Comparison of ENCODE assay signal across 1 cellular context in the genomic region with DNA sequence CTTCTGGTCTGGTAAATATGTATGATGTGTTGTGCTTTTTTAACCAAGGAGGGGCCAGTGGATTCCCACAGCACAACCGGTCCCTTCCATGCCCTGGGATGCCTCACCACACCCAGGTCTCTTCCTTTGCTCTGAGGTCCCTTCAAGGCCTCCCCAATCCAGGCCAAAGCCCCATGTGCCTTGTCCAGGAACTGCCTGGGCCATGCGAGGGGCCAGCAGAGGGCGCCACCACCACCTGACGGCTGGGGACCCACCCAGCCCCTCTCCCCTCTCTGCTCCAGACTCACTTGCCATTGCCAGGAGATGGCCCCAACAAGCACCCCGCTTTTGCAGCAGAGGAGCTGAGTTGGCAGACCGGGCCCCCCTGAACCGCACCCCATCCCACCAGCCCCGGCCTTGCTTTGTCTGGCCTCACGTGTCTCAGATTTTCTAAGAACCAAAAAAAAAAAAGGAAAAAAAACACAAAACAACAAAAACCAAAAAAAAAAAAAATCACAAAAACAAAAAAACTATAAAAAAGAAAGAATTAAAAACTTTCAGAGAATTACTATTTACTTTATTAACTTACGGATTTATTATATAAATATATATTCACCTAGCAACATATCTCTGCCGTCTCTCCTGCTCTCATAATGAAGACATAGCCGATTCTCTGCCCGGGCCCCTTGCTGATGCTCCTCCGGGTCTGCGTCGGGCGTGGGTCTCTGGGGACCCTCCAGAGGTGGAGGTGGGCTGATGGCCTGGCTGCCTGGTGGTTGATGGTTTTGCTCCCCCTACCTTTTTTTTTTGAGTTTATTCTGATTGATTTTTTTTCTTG.
A peak's percentile ranks its signal among the peaks of the same experiment; 100 is the strongest.
TF ChIP-seq lines count a peak whose summit lies in the region.

No MANE protein-coding gene starts in this region.

TF ChIP-seq in K562, 482 proteins besides CTCF, POLR2A, EP300 and RAD21 (continues in another document):
- TF ChIP-seq TARDBP (IDR thresholded peaks at IDR 0.05) (no peak), CREM (IDR thresholded peaks at IDR 0.05; ENCODE audit: low read depth) (0 out of 2 replicates have a peak, but pooled peaks have one; percentile 35), XRCC5 (IDR thresholded peaks at IDR 0.05; ENCODE audit: low read depth, low read length) (0 out of 2 replicates have a peak, but pooled peaks have one; percentile 40), ZNF384 (IDR thresholded peaks at IDR 0.05; ENCODE audit: low read depth, low read length) (peak; percentile 58; the same call in 1 of the 2 replicates), VEZF1 (CRISPR knock-in tag; IDR thresholded peaks at IDR 0.05) (peak; percentile 40), KAT7 (CRISPR knock-in tag; IDR thresholded peaks at IDR 0.05; ENCODE audit: borderline replicate concordance) (no peak), ZBTB7A (IDR thresholded peaks at IDR 0.05; ENCODE audit: borderline replicate concordance, control insufficient read depth, low read depth, low read length) (peak; percentile 99), FOXJ2 (tag; IDR thresholded peaks at IDR 0.05) (no peak), MYC (IDR thresholded peaks at IDR 0.05; ENCODE audit: low read depth, low read length) (peak; percentile 88), MYC (CRISPR knock-in tag; IDR thresholded peaks at IDR 0.05; ENCODE audit: borderline replicate concordance, low read depth) (no peak), RHOXF2B (CRISPR knock-in tag; conservative IDR thresholded peaks at IDR 0.05) (no peak), TFAP4 (CRISPR knock-in tag; IDR thresholded peaks at IDR 0.05; ENCODE audit: borderline replicate concordance) (peak; percentile 76; the same call in 1 of the 2 replicates), CHD1 (IDR thresholded peaks at IDR 0.05; ENCODE audit: low read length) (no peak), DEAF1 (CRISPR knock-in tag; IDR thresholded peaks at IDR 0.05) (peak; percentile 44; the same call in 1 of the 2 replicates), ZNF436 (CRISPR knock-in tag; IDR thresholded peaks at IDR 0.05) (no peak), RB1 (IDR thresholded peaks at IDR 0.05; ENCODE audit: low read depth) (no peak), FOSL1 (tag; conservative IDR thresholded peaks at IDR 0.05) (no peak), CTBP1 (IDR thresholded peaks at IDR 0.05; ENCODE audit: borderline replicate concordance) (0 out of 2 replicates have a peak, but pooled peaks have one; percentile 31), CTCFL (IDR thresholded peaks at IDR 0.05; ENCODE audit: borderline replicate concordance, insufficient read depth, low read depth, low read length, poor library complexity, severe bottlenecking) (peak; percentile 96), MTA1 (IDR thresholded peaks at IDR 0.05; ENCODE audit: borderline replicate concordance) (0 out of 2 replicates have a peak, but pooled peaks have one; percentile 27), MAZ (CRISPR knock-in tag; conservative IDR thresholded peaks at IDR 0.05 in 1 of 2, IDR thresholded peaks at IDR 0.05 in 1 of 2) (peak; percentile 55; a peak in 2 of 4 replicates), SIRT6 (IDR thresholded peaks at IDR 0.05; ENCODE audit: low read depth, low read length) (no peak), ZNF551 (CRISPR knock-in tag; IDR thresholded peaks at IDR 0.05) (no peak), COPS2 (conservative IDR thresholded peaks at IDR 0.05) (no peak), TCF3 (CRISPR knock-in tag; IDR thresholded peaks at IDR 0.05) (no peak), ARNT (IDR thresholded peaks at IDR 0.05) (0 out of 4 replicates have a peak, but pooled peaks of 1 of the 2 experiments have one; percentile 28), CC2D1A (IDR thresholded peaks at IDR 0.05) (peak; percentile 21; the same call in 1 of the 2 replicates), NCOA1 (IDR thresholded peaks at IDR 0.05; ENCODE audit: low read depth) (no peak), SMAD4 (CRISPR knock-in tag; conservative IDR thresholded peaks at IDR 0.05) (peak; percentile 40), USF1 (CRISPR knock-in tag; IDR thresholded peaks at IDR 0.05) (0 out of 2 replicates have a peak, but pooled peaks have one; percentile 18)
- TF ChIP-seq, protein P1, sequence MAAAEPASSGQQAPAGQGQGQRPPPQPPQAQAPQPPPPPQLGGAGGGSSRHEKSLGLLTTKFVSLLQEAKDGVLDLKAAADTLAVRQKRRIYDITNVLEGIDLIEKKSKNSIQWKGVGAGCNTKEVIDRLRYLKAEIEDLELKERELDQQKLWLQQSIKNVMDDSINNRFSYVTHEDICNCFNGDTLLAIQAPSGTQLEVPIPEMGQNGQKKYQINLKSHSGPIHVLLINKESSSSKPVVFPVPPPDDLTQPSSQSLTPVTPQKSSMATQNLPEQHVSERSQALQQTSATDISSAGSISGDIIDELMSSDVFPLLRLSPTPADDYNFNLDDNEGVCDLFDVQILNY (CRISPR knock-in tag; IDR thresholded peaks at IDR 0.05) = no peak
- TF ChIP-seq, protein P2, sequence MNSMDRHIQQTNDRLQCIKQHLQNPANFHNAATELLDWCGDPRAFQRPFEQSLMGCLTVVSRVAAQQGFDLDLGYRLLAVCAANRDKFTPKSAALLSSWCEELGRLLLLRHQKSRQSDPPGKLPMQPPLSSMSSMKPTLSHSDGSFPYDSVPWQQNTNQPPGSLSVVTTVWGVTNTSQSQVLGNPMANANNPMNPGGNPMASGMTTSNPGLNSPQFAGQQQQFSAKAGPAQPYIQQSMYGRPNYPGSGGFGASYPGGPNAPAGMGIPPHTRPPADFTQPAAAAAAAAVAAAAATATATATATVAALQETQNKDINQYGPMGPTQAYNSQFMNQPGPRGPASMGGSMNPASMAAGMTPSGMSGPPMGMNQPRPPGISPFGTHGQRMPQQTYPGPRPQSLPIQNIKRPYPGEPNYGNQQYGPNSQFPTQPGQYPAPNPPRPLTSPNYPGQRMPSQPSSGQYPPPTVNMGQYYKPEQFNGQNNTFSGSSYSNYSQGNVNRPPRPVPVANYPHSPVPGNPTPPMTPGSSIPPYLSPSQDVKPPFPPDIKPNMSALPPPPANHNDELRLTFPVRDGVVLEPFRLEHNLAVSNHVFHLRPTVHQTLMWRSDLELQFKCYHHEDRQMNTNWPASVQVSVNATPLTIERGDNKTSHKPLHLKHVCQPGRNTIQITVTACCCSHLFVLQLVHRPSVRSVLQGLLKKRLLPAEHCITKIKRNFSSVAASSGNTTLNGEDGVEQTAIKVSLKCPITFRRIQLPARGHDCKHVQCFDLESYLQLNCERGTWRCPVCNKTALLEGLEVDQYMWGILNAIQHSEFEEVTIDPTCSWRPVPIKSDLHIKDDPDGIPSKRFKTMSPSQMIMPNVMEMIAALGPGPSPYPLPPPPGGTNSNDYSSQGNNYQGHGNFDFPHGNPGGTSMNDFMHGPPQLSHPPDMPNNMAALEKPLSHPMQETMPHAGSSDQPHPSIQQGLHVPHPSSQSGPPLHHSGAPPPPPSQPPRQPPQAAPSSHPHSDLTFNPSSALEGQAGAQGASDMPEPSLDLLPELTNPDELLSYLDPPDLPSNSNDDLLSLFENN (IDR thresholded peaks at IDR 0.05; ENCODE audit: low read depth in 2 of 2, low read length in 2 of 2) = no peak
- TF ChIP-seq, protein P3, sequence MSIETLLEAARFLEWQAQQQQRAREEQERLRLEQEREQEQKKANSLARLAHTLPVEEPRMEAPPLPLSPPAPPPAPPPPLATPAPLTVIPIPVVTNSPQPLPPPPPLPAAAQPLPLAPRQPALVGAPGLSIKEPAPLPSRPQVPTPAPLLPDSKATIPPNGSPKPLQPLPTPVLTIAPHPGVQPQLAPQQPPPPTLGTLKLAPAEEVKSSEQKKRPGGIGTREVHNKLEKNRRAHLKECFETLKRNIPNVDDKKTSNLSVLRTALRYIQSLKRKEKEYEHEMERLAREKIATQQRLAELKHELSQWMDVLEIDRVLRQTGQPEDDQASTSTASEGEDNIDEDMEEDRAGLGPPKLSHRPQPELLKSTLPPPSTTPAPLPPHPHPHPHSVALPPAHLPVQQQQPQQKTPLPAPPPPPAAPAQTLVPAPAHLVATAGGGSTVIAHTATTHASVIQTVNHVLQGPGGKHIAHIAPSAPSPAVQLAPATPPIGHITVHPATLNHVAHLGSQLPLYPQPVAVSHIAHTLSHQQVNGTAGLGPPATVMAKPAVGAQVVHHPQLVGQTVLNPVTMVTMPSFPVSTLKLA (conservative IDR thresholded peaks at IDR 0.05) = peak in 1 of 2 experiments; percentile 57; a peak in 1 of 4 replicates
- TF ChIP-seq, protein P4, sequence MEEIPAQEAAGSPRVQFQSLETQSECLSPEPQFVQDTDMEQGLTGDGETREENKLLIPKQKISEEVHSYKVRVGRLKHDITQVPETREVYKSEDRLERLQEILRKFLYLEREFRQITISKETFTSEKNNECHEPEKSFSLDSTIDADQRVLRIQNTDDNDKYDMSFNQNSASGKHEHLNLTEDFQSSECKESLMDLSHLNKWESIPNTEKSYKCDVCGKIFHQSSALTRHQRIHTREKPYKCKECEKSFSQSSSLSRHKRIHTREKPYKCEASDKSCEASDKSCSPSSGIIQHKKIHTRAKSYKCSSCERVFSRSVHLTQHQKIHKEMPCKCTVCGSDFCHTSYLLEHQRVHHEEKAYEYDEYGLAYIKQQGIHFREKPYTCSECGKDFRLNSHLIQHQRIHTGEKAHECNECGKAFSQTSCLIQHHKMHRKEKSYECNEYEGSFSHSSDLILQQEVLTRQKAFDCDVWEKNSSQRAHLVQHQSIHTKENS (CRISPR knock-in tag; IDR thresholded peaks at IDR 0.05) = no peak
- TF ChIP-seq, protein P5, sequence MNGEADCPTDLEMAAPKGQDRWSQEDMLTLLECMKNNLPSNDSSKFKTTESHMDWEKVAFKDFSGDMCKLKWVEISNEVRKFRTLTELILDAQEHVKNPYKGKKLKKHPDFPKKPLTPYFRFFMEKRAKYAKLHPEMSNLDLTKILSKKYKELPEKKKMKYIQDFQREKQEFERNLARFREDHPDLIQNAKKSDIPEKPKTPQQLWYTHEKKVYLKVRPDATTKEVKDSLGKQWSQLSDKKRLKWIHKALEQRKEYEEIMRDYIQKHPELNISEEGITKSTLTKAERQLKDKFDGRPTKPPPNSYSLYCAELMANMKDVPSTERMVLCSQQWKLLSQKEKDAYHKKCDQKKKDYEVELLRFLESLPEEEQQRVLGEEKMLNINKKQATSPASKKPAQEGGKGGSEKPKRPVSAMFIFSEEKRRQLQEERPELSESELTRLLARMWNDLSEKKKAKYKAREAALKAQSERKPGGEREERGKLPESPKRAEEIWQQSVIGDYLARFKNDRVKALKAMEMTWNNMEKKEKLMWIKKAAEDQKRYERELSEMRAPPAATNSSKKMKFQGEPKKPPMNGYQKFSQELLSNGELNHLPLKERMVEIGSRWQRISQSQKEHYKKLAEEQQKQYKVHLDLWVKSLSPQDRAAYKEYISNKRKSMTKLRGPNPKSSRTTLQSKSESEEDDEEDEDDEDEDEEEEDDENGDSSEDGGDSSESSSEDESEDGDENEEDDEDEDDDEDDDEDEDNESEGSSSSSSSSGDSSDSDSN (IDR thresholded peaks at IDR 0.05; ENCODE audit: borderline replicate concordance in 1 of 2, low read depth in 2 of 2, low read length in 2 of 2) = peak in 1 of 2 experiments; percentile 35; a peak in 1 of 4 replicates
- TF ChIP-seq, protein P6, sequence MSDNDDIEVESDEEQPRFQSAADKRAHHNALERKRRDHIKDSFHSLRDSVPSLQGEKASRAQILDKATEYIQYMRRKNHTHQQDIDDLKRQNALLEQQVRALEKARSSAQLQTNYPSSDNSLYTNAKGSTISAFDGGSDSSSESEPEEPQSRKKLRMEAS (CRISPR knock-in tag; IDR thresholded peaks at IDR 0.05) = peak; percentile 55
